1 cellular context compared by ENCODE assay signal in the genomic region with DNA sequence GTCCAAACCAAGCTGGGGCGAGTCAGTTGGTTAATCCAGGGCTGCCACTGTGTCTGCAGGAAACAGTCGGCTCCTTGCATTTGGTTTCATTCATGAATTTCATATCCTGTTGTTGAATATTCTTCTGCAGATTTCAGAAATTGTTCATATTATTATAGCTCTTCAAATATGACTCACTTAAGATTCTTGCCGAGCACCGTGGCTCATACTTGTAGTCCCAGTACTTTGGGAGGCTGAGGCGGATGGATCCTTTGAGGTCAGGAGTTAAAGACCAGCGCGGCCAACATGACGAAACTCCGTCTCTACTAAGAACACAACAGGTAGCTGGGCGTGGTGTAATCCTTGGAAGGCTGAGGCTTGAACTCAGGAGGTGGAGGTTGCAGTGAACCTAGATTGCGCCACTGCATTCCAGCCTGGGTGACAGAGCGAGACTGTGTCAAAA.
TF ChIP-seq lines count a peak whose summit lies in the region.

No MANE protein-coding gene starts in this region.

TF ChIP-seq in GM12878, 131 proteins besides CTCF, POLR2A, EP300 and RAD21 (continued from another document):
- TF ChIP-seq, protein P1, sequence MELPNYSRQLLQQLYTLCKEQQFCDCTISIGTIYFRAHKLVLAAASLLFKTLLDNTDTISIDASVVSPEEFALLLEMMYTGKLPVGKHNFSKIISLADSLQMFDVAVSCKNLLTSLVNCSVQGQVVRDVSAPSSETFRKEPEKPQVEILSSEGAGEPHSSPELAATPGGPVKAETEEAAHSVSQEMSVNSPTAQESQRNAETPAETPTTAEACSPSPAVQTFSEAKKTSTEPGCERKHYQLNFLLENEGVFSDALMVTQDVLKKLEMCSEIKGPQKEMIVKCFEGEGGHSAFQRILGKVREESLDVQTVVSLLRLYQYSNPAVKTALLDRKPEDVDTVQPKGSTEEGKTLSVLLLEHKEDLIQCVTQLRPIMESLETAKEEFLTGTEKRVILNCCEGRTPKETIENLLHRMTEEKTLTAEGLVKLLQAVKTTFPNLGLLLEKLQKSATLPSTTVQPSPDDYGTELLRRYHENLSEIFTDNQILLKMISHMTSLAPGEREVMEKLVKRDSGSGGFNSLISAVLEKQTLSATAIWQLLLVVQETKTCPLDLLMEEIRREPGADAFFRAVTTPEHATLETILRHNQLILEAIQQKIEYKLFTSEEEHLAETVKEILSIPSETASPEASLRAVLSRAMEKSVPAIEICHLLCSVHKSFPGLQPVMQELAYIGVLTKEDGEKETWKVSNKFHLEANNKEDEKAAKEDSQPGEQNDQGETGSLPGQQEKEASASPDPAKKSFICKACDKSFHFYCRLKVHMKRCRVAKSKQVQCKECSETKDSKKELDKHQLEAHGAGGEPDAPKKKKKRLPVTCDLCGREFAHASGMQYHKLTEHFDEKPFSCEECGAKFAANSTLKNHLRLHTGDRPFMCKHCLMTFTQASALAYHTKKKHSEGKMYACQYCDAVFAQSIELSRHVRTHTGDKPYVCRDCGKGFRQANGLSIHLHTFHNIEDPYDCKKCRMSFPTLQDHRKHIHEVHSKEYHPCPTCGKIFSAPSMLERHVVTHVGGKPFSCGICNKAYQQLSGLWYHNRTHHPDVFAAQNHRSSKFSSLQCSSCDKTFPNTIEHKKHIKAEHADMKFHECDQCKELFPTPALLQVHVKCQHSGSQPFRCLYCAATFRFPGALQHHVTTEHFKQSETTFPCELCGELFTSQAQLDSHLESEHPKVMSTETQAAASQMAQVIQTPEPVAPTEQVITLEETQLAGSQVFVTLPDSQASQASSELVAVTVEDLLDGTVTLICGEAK (IDR thresholded peaks at IDR 0.05; ENCODE audit: borderline replicate concordance): no peak
- TF ChIP-seq ATF7 (IDR thresholded peaks at IDR 0.05; ENCODE audit: low read depth) (no peak), EED (IDR thresholded peaks at IDR 0.05; ENCODE audit: low read depth) (peak; percentile 53)
